ENCODE assay signal across 8 cellular contexts in genomic region chr11:126267650-126268049, GRCh38. TPM values are rescaled to one million over a fixed set of nuclear protein-coding genes. Genes with fewer than 3 reads are reported as not detected.
DNase-seq lines count a peak whose midpoint lies in the region; ATAC-seq, FAIRE-seq and TF ChIP-seq lines count a peak whose summit lies in the region.

No MANE protein-coding gene starts in this region.

- no peak for ATAC-seq in activated CD4-positive, alpha-beta T cell treated with anti-CD3 and anti-CD28 coated beads for 36 hours

- peaks cover 38% of the 10 kb centered on the region for H3K4me1 Mint-ChIP-seq in activated CD4-positive, alpha-beta T cell treated with anti-CD3 and anti-CD28 coated beads for 36 hours

- H3K9me3 ChIP-seq in testis, result no peaks in the 10 kb centered on the region

- no peaks in the 10 kb centered on the region for H3K9me3 Mint-ChIP-seq in activated CD4-positive, alpha-beta T cell treated with anti-CD3 and anti-CD28 coated beads for 36 hours (ENCODE audit: low read depth)

- CTCF ChIA-PET in activated CD4-positive, alpha-beta T cell treated with anti-CD3 and anti-CD28 coated beads for 36 hours (lab: Charles Lee), result no interaction called here

- no peak for TF ChIP-seq POLR2A in testis (IDR thresholded peaks at IDR 0.05)

- peaks cover 11% of the 10 kb centered on the region for H3K4me1 ChIP-seq in testis

- peak overlapping the region; percentile 36 for H3K27ac ChIP-seq in adipose tissue (ENCODE audit: low read depth, low read length)
- peak overlapping the region; percentile 87 to 88 for H3K27ac ChIP-seq in testis

- 29 to 76% (median 76%) methylated on average over 6 of the region's 6 CpGs for WGBS in adipose tissue, 3 donors
- 64 to 66% methylated on average over 6 of the region's 6 CpGs for WGBS in testis, 2 donors

- peaks cover 67% of the 10 kb centered on the region for H3K36me3 Mint-ChIP-seq in activated CD4-positive, alpha-beta T cell treated with anti-CD3 and anti-CD28 coated beads for 36 hours (ENCODE audit: low read depth)

- H3K36me3 ChIP-seq in kidney epithelial cell (ENCODE audit: control insufficient read depth, insufficient read depth, low read length) (peaks cover 11% of the 10 kb centered on the region), testis (ENCODE audit: low read depth, missing control alignments) (no peaks in the 10 kb centered on the region)

- H3K27me3 ChIP-seq in kidney epithelial cell (ENCODE audit: control insufficient read depth, insufficient read depth, low read length) (no peaks in the 10 kb centered on the region), testis (no peaks in the 10 kb centered on the region)

- FAIRE-seq in D721Med (lab: Jason Lieb, UNC), result no peak

- peak overlapping the region; percentile 95 for H3K27ac Mint-ChIP-seq in activated CD4-positive, alpha-beta T cell treated with anti-CD3 and anti-CD28 coated beads for 36 hours

- no peaks in the 10 kb centered on the region for H3K27me3 Mint-ChIP-seq in activated CD4-positive, alpha-beta T cell treated with anti-CD3 and anti-CD28 coated beads for 36 hours

- TF ChIP-seq CTCF in kidney epithelial cell (IDR thresholded peaks at IDR 0.05; ENCODE audit: insufficient read depth, low read length, poor library complexity, severe bottlenecking) (no peak), testis (IDR thresholded peaks at IDR 0.05) (no peak), D721Med (IDR thresholded peaks at IDR 0.05; ENCODE audit: insufficient read depth, missing control alignments) (no peak)

- intact Hi-C loops in activated CD4-positive, alpha-beta T cell treated with anti-CD3 and anti-CD28 coated beads for 36 hours (cut with DNase I, micrococcal nuclease), result loop anchor here (1.0 to 10.0 kb wide), 9 partner anchors 56 to 1313 kb away; partner anchors contain the start of genes PUS3 (in 2 of the 2), CCDC15 (in 1 of the 2), CHEK1 (in 1 of the 2) and EI24 (in 1 of the 2)
- intact Hi-C loops in testis (cut with DNase I; ENCODE audit: low total_unique reads), result no loop called here

- H3K4me3 ChIP-seq in kidney epithelial cell (ENCODE audit: low read depth, low read length) (peak overlapping the region; percentile 90), testis (peak overlapping the region; percentile 93)

- DNase-seq in activated CD4-positive, alpha-beta T cell treated with anti-CD3 and anti-CD28 coated beads for 36 hours, result no peak
- DNase-seq in activated CD4-positive, alpha-beta T cell treated with anti-CD3 and anti-CD28 coated beads for 1 hour, result no peak
- DNase-seq in kidney epithelial cell (ENCODE audit: low read depth) (no peak), testis (no peak), NCI-H1048 (lab: John Stamatoyannopoulos, UW) (no peak), D721Med (ENCODE audit: insufficient read length, low spot score) (no peak), NCI-H446 (lab: John Stamatoyannopoulos, UW) (no peak)

- POLR2A ChIA-PET in activated CD4-positive, alpha-beta T cell treated with anti-CD3 and anti-CD28 coated beads for 36 hours (lab: Charles Lee), result no interaction called here

- peak overlapping the region; percentile 86 for H3K4me3 Mint-ChIP-seq in activated CD4-positive, alpha-beta T cell treated with anti-CD3 and anti-CD28 coated beads for 36 hours

RNA-seq across cellular contexts. Expression of gene SRPRA, which starts 1.0 kb away (rescaled TPM):
- total RNA-seq in activated CD4-positive, alpha-beta T cell treated with anti-CD3 and anti-CD28 coated beads for 36 hours, result 100 to 1,000 TPM; 131 to 139 TPM
- 100 to 1,000 TPM in 1 of 3 donors, 10 to 100 TPM in 2; 30.4 to 127 (median 85.5) TPM for polyA plus RNA-seq in adipose tissue
- 86.2 and 101 TPM in 2 replicates for total RNA-seq in kidney epithelial cell
- 100 to 1,000 TPM; 105 to 122 TPM for total RNA-seq in testis
- 88.4 TPM for polyA plus RNA-seq in testis (ENCODE audit: insufficient read depth, low read depth, low replicate concordance)

RNA-seq across cellular contexts. Expression of gene FOXRED1, which starts 1.3 kb away (rescaled TPM):
- 10 to 100 TPM; 39.0 to 43.7 TPM for total RNA-seq in activated CD4-positive, alpha-beta T cell treated with anti-CD3 and anti-CD28 coated beads for 36 hours
- polyA plus RNA-seq in adipose tissue (10 to 100 TPM; 10.4 to 27.7 (median 24.5) TPM), testis (ENCODE audit: insufficient read depth, low read depth, low replicate concordance) (31.6 TPM)
- total RNA-seq in kidney epithelial cell (26.3 and 27.4 TPM in 2 replicates), testis (10 to 100 TPM; 40.3 to 49.4 TPM)

RNA-seq across cellular contexts. Expression of gene TIRAP, which starts 15.2 kb away (rescaled TPM):
- 1 to 10 TPM; 5.3 to 7.5 TPM for total RNA-seq in activated CD4-positive, alpha-beta T cell treated with anti-CD3 and anti-CD28 coated beads for 36 hours
- polyA plus RNA-seq in adipose tissue (1 to 10 TPM; 5.2 to 6.5 (median 5.9) TPM), testis (ENCODE audit: insufficient read depth, low read depth, low replicate concordance) (3.6 TPM)
- total RNA-seq in kidney epithelial cell (7.1 and 11.7 TPM in 2 replicates), testis (1 to 10 TPM; 5.7 to 5.9 TPM)

RNA-seq across cellular contexts. Expression of gene DCPS, which starts 36.2 kb away (rescaled TPM):
- total RNA-seq in activated CD4-positive, alpha-beta T cell treated with anti-CD3 and anti-CD28 coated beads for 36 hours, result 10 to 100 TPM; 29.7 to 39.3 TPM
- 10 to 100 TPM; 13.5 to 17.4 (median 15.8) TPM for polyA plus RNA-seq in adipose tissue
- 15.0 and 15.8 TPM in 2 replicates for total RNA-seq in kidney epithelial cell
- 10 to 100 TPM; 16.9 to 20.9 TPM for total RNA-seq in testis
- polyA plus RNA-seq in testis (ENCODE audit: insufficient read depth, low read depth, low replicate concordance), result 16.8 TPM

RNA-seq across cellular contexts. Expression of gene FAM118B, which starts 56.1 kb away (rescaled TPM):
- 1 to 10 TPM; 8.9 to 9.0 TPM for total RNA-seq in activated CD4-positive, alpha-beta T cell treated with anti-CD3 and anti-CD28 coated beads for 36 hours
- polyA plus RNA-seq in adipose tissue (10 to 100 TPM in 2 of 3 donors, 1 to 10 TPM in 1; 3.5 to 11.5 (median 10.3) TPM), testis (ENCODE audit: insufficient read depth, low read depth, low replicate concordance) (50.3 TPM)
- total RNA-seq in kidney epithelial cell (35.3 and 36.0 TPM in 2 replicates), testis (10 to 100 TPM; 27.4 to 36.3 TPM)
